1 cellular context compared by ENCODE assay signal in the genomic region with DNA sequence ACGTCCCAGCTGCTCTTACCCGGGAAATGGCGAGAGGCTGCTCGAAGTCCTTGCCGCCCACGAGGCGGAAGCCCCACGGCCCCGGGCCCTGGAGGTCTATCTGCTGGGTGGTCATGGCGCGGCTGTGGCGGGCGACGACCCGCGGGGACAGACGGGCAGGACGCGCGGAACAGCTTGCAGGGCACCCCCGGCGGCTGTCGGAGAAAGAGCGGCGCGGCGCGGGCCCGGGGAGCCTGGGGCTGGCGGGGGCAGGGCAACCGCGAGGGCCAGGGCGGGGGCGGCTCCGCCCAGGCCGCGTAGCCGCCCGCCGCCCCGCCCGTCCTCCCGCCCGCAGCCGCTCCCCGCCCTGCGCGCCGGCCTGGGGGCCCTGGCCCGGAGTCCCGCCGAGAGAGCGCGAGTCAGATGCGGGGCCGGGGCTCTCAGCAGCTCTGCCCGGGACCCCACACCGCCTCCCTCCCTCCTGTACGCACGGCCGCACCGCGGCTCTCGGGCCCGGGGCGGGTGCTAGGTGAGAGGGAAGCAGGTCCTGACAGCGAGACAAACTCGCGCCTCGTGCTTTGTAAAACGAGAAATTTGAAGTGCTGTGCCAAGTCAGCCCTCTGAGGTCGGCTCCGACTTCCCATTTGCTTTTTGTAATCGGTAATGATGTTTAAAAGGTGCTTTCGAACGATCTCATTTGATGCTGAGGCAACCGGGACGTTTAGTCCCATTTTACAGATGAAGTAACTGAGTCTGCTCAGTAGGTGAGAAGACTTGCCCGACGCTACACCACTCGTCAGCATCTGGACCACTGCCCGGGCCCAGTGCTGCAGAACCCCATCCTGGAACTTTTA.
TF ChIP-seq lines count a peak whose summit lies in the region.

Gene PDLIM1, minus strand, starts transcription at position 203 of the 833 bp plus-strand sequence. Its CDS starts 88 bp downstream, at position 115.

TF ChIP-seq in K562, 482 proteins besides CTCF, POLR2A, EP300 and RAD21 (continued from another document and continues in another):
- no peak for TF ChIP-seq FOXP4 (CRISPR knock-in tag; IDR thresholded peaks at IDR 0.05; ENCODE audit: borderline replicate concordance)
- no peak for TF ChIP-seq RAD51 (IDR thresholded peaks at IDR 0.05; ENCODE audit: borderline replicate concordance, low read depth)
- TF ChIP-seq POU5F1 (IDR thresholded peaks at IDR 0.05; ENCODE audit: borderline replicate concordance, low read depth, low read length, partially characterized antibody) = no peak
- TF ChIP-seq DACH1 (IDR thresholded peaks at IDR 0.05; ENCODE audit: partially characterized antibody) = no peak
- TF ChIP-seq, protein P1, sequence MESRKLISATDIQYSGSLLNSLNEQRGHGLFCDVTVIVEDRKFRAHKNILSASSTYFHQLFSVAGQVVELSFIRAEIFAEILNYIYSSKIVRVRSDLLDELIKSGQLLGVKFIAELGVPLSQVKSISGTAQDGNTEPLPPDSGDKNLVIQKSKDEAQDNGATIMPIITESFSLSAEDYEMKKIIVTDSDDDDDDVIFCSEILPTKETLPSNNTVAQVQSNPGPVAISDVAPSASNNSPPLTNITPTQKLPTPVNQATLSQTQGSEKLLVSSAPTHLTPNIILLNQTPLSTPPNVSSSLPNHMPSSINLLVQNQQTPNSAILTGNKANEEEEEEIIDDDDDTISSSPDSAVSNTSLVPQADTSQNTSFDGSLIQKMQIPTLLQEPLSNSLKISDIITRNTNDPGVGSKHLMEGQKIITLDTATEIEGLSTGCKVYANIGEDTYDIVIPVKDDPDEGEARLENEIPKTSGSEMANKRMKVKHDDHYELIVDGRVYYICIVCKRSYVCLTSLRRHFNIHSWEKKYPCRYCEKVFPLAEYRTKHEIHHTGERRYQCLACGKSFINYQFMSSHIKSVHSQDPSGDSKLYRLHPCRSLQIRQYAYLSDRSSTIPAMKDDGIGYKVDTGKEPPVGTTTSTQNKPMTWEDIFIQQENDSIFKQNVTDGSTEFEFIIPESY (CRISPR knock-in tag; IDR thresholded peaks at IDR 0.05) = peak; percentile 36; the same call in 1 of the 2 replicates
- no peak for TF ChIP-seq STAT5A (IDR thresholded peaks at IDR 0.05; ENCODE audit: borderline replicate concordance, low read length)
- TF ChIP-seq ELF1 (tag; IDR thresholded peaks at IDR 0.05) = no peak
- no peak for TF ChIP-seq SPI1 (IDR thresholded peaks at IDR 0.05; ENCODE audit: borderline replicate concordance, low read depth, low read length)
- TF ChIP-seq CBX2 (IDR thresholded peaks at IDR 0.05; ENCODE audit: insufficient read depth, low read length, poor library complexity, severe bottlenecking) = no peak
- no peak for TF ChIP-seq HINFP (tag; conservative IDR thresholded peaks at IDR 0.05; ENCODE audit: low read depth)
- peak; percentile 34; the same call in 1 of the 2 replicates for TF ChIP-seq SAFB (IDR thresholded peaks at IDR 0.05; ENCODE audit: borderline replicate concordance, low read depth, low read length)
- no peak for TF ChIP-seq NR3C1 (CRISPR knock-in tag; IDR thresholded peaks at IDR 0.05)
- no peak for TF ChIP-seq TRIM24 (IDR thresholded peaks at IDR 0.05)
- peak; percentile 49; the same call in 1 of the 2 replicates for TF ChIP-seq EP400 (IDR thresholded peaks at IDR 0.05)
- no peak for TF ChIP-seq FUS (optimal IDR thresholded peaks at IDR 0.05; ENCODE audit: low read depth, low read length)
- TF ChIP-seq CTCFL (IDR thresholded peaks at IDR 0.05; ENCODE audit: borderline replicate concordance, insufficient read depth, low read depth, low read length, poor library complexity, severe bottlenecking) = no peak
- no peak for TF ChIP-seq NR2C1 (IDR thresholded peaks at IDR 0.05)
- TF ChIP-seq NR2C1 (tag; IDR thresholded peaks at IDR 0.05) = no peak
- no peak for TF ChIP-seq ZSCAN29 (IDR thresholded peaks at IDR 0.05)
- TF ChIP-seq, protein P2, sequence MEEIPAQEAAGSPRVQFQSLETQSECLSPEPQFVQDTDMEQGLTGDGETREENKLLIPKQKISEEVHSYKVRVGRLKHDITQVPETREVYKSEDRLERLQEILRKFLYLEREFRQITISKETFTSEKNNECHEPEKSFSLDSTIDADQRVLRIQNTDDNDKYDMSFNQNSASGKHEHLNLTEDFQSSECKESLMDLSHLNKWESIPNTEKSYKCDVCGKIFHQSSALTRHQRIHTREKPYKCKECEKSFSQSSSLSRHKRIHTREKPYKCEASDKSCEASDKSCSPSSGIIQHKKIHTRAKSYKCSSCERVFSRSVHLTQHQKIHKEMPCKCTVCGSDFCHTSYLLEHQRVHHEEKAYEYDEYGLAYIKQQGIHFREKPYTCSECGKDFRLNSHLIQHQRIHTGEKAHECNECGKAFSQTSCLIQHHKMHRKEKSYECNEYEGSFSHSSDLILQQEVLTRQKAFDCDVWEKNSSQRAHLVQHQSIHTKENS (CRISPR knock-in tag; IDR thresholded peaks at IDR 0.05) = no peak
- TF ChIP-seq NFE2 (IDR thresholded peaks at IDR 0.05; ENCODE audit: low read depth) = no peak
- peak; percentile 65; the same call in 1 of the 2 replicates for TF ChIP-seq ZNF395 (CRISPR knock-in tag; IDR thresholded peaks at IDR 0.05)
- TF ChIP-seq PML (IDR thresholded peaks at IDR 0.05; ENCODE audit: low read length) = no peak
- TF ChIP-seq MGA (IDR thresholded peaks at IDR 0.05) = peak; percentile 90
- peak; percentile 95 for TF ChIP-seq POLR2G (IDR thresholded peaks at IDR 0.05; ENCODE audit: low read depth, low read length)
- no peak for TF ChIP-seq ETS2 (tag; IDR thresholded peaks at IDR 0.05; ENCODE audit: borderline replicate concordance, poor library complexity, severe bottlenecking)
